In the genomic region with DNA sequence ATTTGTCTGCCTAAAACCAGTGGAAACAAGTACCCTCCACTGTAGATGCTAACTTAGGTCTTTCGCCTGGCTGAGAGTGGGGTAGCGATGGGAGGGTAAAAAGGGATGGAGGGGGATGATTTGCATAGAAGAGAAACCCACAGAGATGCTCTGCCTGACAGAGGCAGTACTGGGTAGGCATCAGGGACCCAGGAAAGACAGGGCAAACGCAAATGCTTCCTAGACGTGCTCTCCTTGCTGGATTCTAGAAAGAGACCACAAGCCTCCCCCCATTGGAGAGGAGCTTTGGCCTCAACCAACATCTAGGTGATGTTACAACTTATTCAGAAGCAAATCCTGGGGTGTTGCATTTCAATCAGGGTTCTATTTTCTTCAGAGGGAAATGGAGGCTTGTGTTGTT, we compare ENCODE assay signal across 19 cellular contexts. TPM values are rescaled to one million over a fixed set of nuclear protein-coding genes. Genes with fewer than 3 reads are reported as not detected.
A peak's percentile ranks its signal among the peaks of the same experiment; 100 is the strongest.
DNase-seq lines count a peak whose midpoint lies in the region; TF ChIP-seq lines count a peak whose summit lies in the region.
"Had no signal": no experiment of that assay in that cellular context is flagged by ENCODE, and none has a peak within 500 bp of the region (broad histone marks: within the 10 kb centered on the region; RNA-seq: fewer than 3 reads in every experiment).

No MANE protein-coding gene starts in this region.

- no peaks in the 10 kb centered on the region for H3K9me3 Mint-ChIP-seq in type B pancreatic cell

- no peak overlapping the region for H3K27ac ChIP-seq in Karpas-422 (ENCODE audit: low read length)
- H3K27ac ChIP-seq: SK-N-MC had no signal

- H3K27me3 ChIP-seq in Karpas-422 (ENCODE audit: low read length): no peaks in the 10 kb centered on the region
- H3K27me3 ChIP-seq in iPS-15b (ENCODE audit: control insufficient read depth, insufficient read depth, low read length): peaks cover 96% of the 10 kb centered on the region

- H3K4me1 ChIP-seq in Karpas-422 (ENCODE audit: low read length) (peaks cover 17% of the 10 kb centered on the region), iPS-15b (ENCODE audit: control insufficient read depth, insufficient read depth, low read length) (peaks cover 32% of the 10 kb centered on the region)

- no peak overlapping the region for H3K27ac Mint-ChIP-seq in type B pancreatic cell

- no peaks in the 10 kb centered on the region for H4K20me1 ChIP-seq in Karpas-422 (ENCODE audit: insufficient read depth, low read depth, low read length)

- peaks cover 3% of the 10 kb centered on the region for H3K36me3 Mint-ChIP-seq in type B pancreatic cell

- H3K4me1 Mint-ChIP-seq in type B pancreatic cell (ENCODE audit: unreplicated experiment): peaks cover 14% of the 10 kb centered on the region

- H2AFZ ChIP-seq in Karpas-422 (ENCODE audit: low read length): peak overlapping the region; percentile 84

- no peaks in the 10 kb centered on the region for H3K9me2 ChIP-seq in Karpas-422 (replicated peaks; ENCODE audit: insufficient read depth, low read length)

- H3K4me3 Mint-ChIP-seq in type B pancreatic cell: peak overlapping the region; percentile 28

- H3K79me2 ChIP-seq in Karpas-422 (ENCODE audit: low read length): no peaks in the 10 kb centered on the region

- TF ChIP-seq CTCF in GM20000 (IDR thresholded peaks at IDR 0.05; ENCODE audit: extremely low read depth, missing control alignments) (no peak), type B pancreatic cell (conservative IDR thresholded peaks at IDR 0.05) (no peak)

- DNase-seq in GM20000 (ENCODE audit: low spot score) (peak; percentile 18), Karpas-422 (peak; percentile 53), type B pancreatic cell (ENCODE audit: extremely low spot score, unreplicated experiment) (no peak), glomerular visceral epithelial cell (ENCODE audit: extremely low spot score) (no peak), NCI-H748 (lab: John Stamatoyannopoulos, UW; ENCODE audit: unreplicated experiment) (no peak), NCI-H187 treated with DMSO at 0.1 percent for 48 hours (lab: John Stamatoyannopoulos, UW) (no peak)
- DNase-seq: ACHN, C1 segment of cervical spinal cord, DMS79, NCI-H1105 treated with DMSO at 0.1 percent for 48 hours, NCI-H1694, NCI-H2107, NCI-H510A, NCI-H774, SHP77 had no signal

- H3K4me3 ChIP-seq in Karpas-422 (ENCODE audit: low read length) (no peak overlapping the region), iPS-15b (ENCODE audit: low read depth, low read length) (peak overlapping the region; percentile 24)
- H3K4me3 ChIP-seq: K562, SK-N-MC had no signal

- no peaks in the 10 kb centered on the region for H3K36me3 ChIP-seq in Karpas-422 (ENCODE audit: insufficient read depth, low read length)
- no peaks in the 10 kb centered on the region for H3K36me3 ChIP-seq in iPS-15b (ENCODE audit: control insufficient read depth, insufficient read depth, low read length)

- peaks cover 98% of the 10 kb centered on the region for H3K27me3 Mint-ChIP-seq in type B pancreatic cell

- peak overlapping the region; percentile 22; the same call in 1 of the 2 replicates for H3K9ac ChIP-seq in Karpas-422 (ENCODE audit: low read length)
- no peak overlapping the region for H3K9ac ChIP-seq in iPS-15b (ENCODE audit: low read depth, low read length)

- peak overlapping the region; percentile 38 for H3K4me2 ChIP-seq in Karpas-422 (ENCODE audit: low read depth, low read length, poor library complexity, severe bottlenecking)

- H3K9me3 ChIP-seq in Karpas-422 (ENCODE audit: low read length) (no peaks in the 10 kb centered on the region), iPS-15b (ENCODE audit: control insufficient read depth, insufficient read depth, low read length) (no peaks in the 10 kb centered on the region)

RNA-seq across cellular contexts. Expression of a gene that starts 3.2 kb away (rescaled TPM):
- total RNA-seq in Karpas-422 (2014; rRNA removed; shearing (Covaris generic); ENCODE audit: low replicate concordance): not detected in 2 replicates
- total RNA-seq in type B pancreatic cell (ENCODE audit: low replicate concordance): 1.2 and 3.4 TPM in 2 replicates
- total RNA-seq: K562, RPMI7951 had no signal

Comparison
In these comparisons a context has a peak if more than half of its experiments do, and no peak if none do; other contexts are left out.
1. DNase-seq: peak in GM20000 (single experiment) and Karpas-422 (single experiment); none in type B pancreatic cell (single experiment), glomerular visceral epithelial cell (single experiment), NCI-H748 (single experiment) and NCI-H187 treated with DMSO at 0.1 percent for 48 hours (single experiment).